In genomic region chr5:16540421-16540820, GRCh38 we compare ENCODE assay signal across 14 cellular contexts.
DNase-seq lines count a peak whose midpoint lies in the region; ATAC-seq and TF ChIP-seq lines count a peak whose summit lies in the region.
"Had no signal": no experiment of that assay in that cellular context is flagged by ENCODE, and none has a peak within 500 bp of the region (broad histone marks: within the 10 kb centered on the region; RNA-seq: fewer than 3 reads in every experiment).

No MANE protein-coding gene starts in this region.

- no peak overlapping the region for H3K4me3 Mint-ChIP-seq in CD4-positive, alpha-beta T cell
- H3K4me3 Mint-ChIP-seq: natural killer cell treated with Interleukin-12 subunit alpha and Interleukin-12 subunit beta and Interleukin-15 and Interleukin-18, amount 100 ng/mL, for 72 hours had no signal

- no peak overlapping the region for H4K12ac ChIP-seq in trophoblast cell (ENCODE audit: low read depth, low read length)

- no peaks in the 10 kb centered on the region for H3K27me3 Mint-ChIP-seq in CD4-positive, alpha-beta T cell

- POLR2A ChIA-PET in CD4-positive, alpha-beta T cell (lab: Charles Lee), result no interaction called here

- H2AFZ ChIP-seq in trophoblast cell (ENCODE audit: insufficient read depth, low read length, poor library complexity), result no peak overlapping the region

- no peaks in the 10 kb centered on the region for H3K9me3 Mint-ChIP-seq in CD4-positive, alpha-beta T cell
- H3K9me3 Mint-ChIP-seq: natural killer cell treated with Interleukin-12 subunit alpha and Interleukin-12 subunit beta and Interleukin-15 and Interleukin-18, amount 100 ng/mL, for 72 hours had no signal

- peaks cover 47% of the 10 kb centered on the region for H3K36me3 Mint-ChIP-seq in CD4-positive, alpha-beta T cell (ENCODE audit: low read depth)
- H3K36me3 Mint-ChIP-seq: natural killer cell treated with Interleukin-12 subunit alpha and Interleukin-12 subunit beta and Interleukin-15 and Interleukin-18, amount 100 ng/mL, for 72 hours had no signal

- H3K27me3 ChIP-seq in CD4-positive, alpha-beta T cell (ENCODE audit: control insufficient read depth, insufficient read depth, low read length), result no peaks in the 10 kb centered on the region
- H3K27me3 ChIP-seq in esophagus muscularis mucosa (no peaks in the 10 kb centered on the region), trophoblast cell (ENCODE audit: insufficient read depth, low read length) (peaks cover 2% of the 10 kb centered on the region)

- no peak overlapping the region for H3K18ac ChIP-seq in trophoblast cell (ENCODE audit: low read length)

- no peak overlapping the region for H3K14ac ChIP-seq in trophoblast cell (ENCODE audit: low read length)

- H4K91ac ChIP-seq in trophoblast cell (ENCODE audit: low read depth, low read length), result no peak overlapping the region

- H2AK5ac ChIP-seq in trophoblast cell (ENCODE audit: low read length), result no peak overlapping the region

- no peak overlapping the region for H3K27ac ChIP-seq in CD4-positive, alpha-beta T cell (ENCODE audit: low read depth, low read length)
- H3K27ac ChIP-seq in esophagus muscularis mucosa (replicated peaks in 1 of 4), result peak overlapping the region; percentile 65 to 74 (median 68)
- H3K27ac ChIP-seq in trophoblast cell (ENCODE audit: low read depth, low read length), result no peak overlapping the region
- H3K27ac ChIP-seq: HL-60 had no signal

- H3K23ac ChIP-seq in trophoblast cell (ENCODE audit: low read length), result no peak overlapping the region

- no peak overlapping the region for H3K4me3 ChIP-seq in esophagus muscularis mucosa
- H3K4me3 ChIP-seq in trophoblast cell (ENCODE audit: low read depth, low read length), result no peak overlapping the region

- no peak overlapping the region for H2BK5ac ChIP-seq in trophoblast cell (ENCODE audit: low read depth, low read length, poor library complexity)

- H4K8ac ChIP-seq in trophoblast cell (ENCODE audit: low read depth, low read length), result no peak overlapping the region

- no peak for TF ChIP-seq POLR2A in esophagus muscularis mucosa (IDR thresholded peaks at IDR 0.05; ENCODE audit: low read depth)

- no peak for TF ChIP-seq EP300 in esophagus muscularis mucosa (IDR thresholded peaks at IDR 0.05)

- H3K36me3 ChIP-seq in esophagus muscularis mucosa, result no peaks in the 10 kb centered on the region
- H3K36me3 ChIP-seq in trophoblast cell (ENCODE audit: control insufficient read depth in 1 of 2, insufficient read depth in 2 of 2, low read length in 2 of 2), result no peaks in the 10 kb centered on the region

- no peak overlapping the region for H2BK120ac ChIP-seq in trophoblast cell (ENCODE audit: insufficient read depth, low read length, poor library complexity)

- H3K27ac Mint-ChIP-seq in CD4-positive, alpha-beta T cell, result peak overlapping the region; percentile 2
- H3K27ac Mint-ChIP-seq: natural killer cell treated with Interleukin-12 subunit alpha and Interleukin-12 subunit beta and Interleukin-15 and Interleukin-18, amount 100 ng/mL, for 72 hours had no signal

- intact Hi-C loops in CD4-positive, alpha-beta T cell (cut with DNase I, micrococcal nuclease), result no loop called here
- intact Hi-C loops in esophagus muscularis mucosa (cut with DNase I), result no loop called here

- H3K4me1 Mint-ChIP-seq in CD4-positive, alpha-beta T cell (ENCODE audit: low read depth), result peaks cover 89% of the 10 kb centered on the region

- H3K4me1 ChIP-seq in esophagus muscularis mucosa (peaks cover 9 to 47% (median 19%) of the 10 kb centered on the region in 4 donors), trophoblast cell (ENCODE audit: control insufficient read depth in 1 of 2, insufficient read depth in 2 of 2, low read length in 2 of 2) (peaks cover 0 to 2% of the 10 kb centered on the region in 2 experiments)

- H2BK12ac ChIP-seq in trophoblast cell (ENCODE audit: low read length), result no peak overlapping the region

- no peaks in the 10 kb centered on the region for H3K79me2 ChIP-seq in trophoblast cell (ENCODE audit: control insufficient read depth, insufficient read depth, low read length, poor library complexity)

- no peak for TF ChIP-seq CTCF in CD4-positive, alpha-beta T cell (IDR thresholded peaks at IDR 0.05)
- no peak for TF ChIP-seq CTCF in esophagus muscularis mucosa (IDR thresholded peaks at IDR 0.05)

- CTCF ChIA-PET in CD4-positive, alpha-beta T cell (lab: Charles Lee), result no interaction called here

- no peaks in the 10 kb centered on the region for H3K79me1 ChIP-seq in trophoblast cell (ENCODE audit: low read length)

- no peak overlapping the region for H3K9ac ChIP-seq in trophoblast cell (ENCODE audit: low read length)

- H3K9me3 ChIP-seq in CD4-positive, alpha-beta T cell (ENCODE audit: control insufficient read depth, low read length), result no peaks in the 10 kb centered on the region
- H3K9me3 ChIP-seq in esophagus muscularis mucosa (no peaks in the 10 kb centered on the region), trophoblast cell (ENCODE audit: insufficient read depth, low read depth, low read length) (peaks cover 4% of the 10 kb centered on the region)

- WGBS in esophagus muscularis mucosa, result 81% methylated on average over 3 of the region's 3 CpGs
- no CpG with 5 or more reads among the region's 3 CpGs for WGBS in trophoblast cell (ENCODE audit: extremely low coverage, insufficient coverage, insufficient read length)

- no peak for ATAC-seq in CD4-positive, alpha-beta T cell (ENCODE audit: poor library complexity)
- ATAC-seq: natural killer cell treated with Interleukin-12 subunit alpha and Interleukin-12 subunit beta and Interleukin-15 and Interleukin-18, amount 100 ng/mL, for 72 hours had no signal

- DNase-seq in CD4-positive, alpha-beta T cell, result no peak
- DNase-seq in NCI-H226 (peak; percentile 37), esophagus muscularis mucosa (ENCODE audit: extremely low spot score) (no peak), renal cortical epithelial cell (ENCODE audit: low read depth) (peak; percentile 96), NCI-H146 treated with DMSO at 0.1 percent for 48 hours (lab: John Stamatoyannopoulos, UW; ENCODE audit: unreplicated experiment) (no peak), cerebellar nuclear complex (lab: John Stamatoyannopoulos, UW) (no peak), trophoblast cell (no peak), NCI-H2081 (lab: John Stamatoyannopoulos, UW) (no peak)
- DNase-seq: activated CD4-positive, alpha-beta T cell treated with anti-CD3 and anti-CD28 coated beads, Interleukin-2, amount 50 U/mL, for 1 hour; amniotic stem cell; NCI-H2029 treated with DMSO at 0.1 percent for 48 hours; SIG-M5 had no signal

- no peak overlapping the region for H3K4me2 ChIP-seq in trophoblast cell (ENCODE audit: low read length)

- no peak overlapping the region for H3K4ac ChIP-seq in trophoblast cell (ENCODE audit: low read depth, low read length)

Comparison
In these comparisons a context has a peak if more than half of its experiments do, and no peak if none do; other contexts are left out.
1. DNase-seq: peak in NCI-H226 (single experiment) and renal cortical epithelial cell (single experiment); none in CD4-positive, alpha-beta T cell (0 of 10), esophagus muscularis mucosa (single experiment), NCI-H146 treated with DMSO at 0.1 percent for 48 hours (single experiment), cerebellar nuclear complex (0 of 2), trophoblast cell (0 of 2) and NCI-H2081 (0 of 2).
2. H3K27ac ChIP-seq: peak in esophagus muscularis mucosa (4 of 4); none in CD4-positive, alpha-beta T cell (single experiment) and trophoblast cell (single experiment).